ENCODE assay signal across 9 cellular contexts in the genomic region with DNA sequence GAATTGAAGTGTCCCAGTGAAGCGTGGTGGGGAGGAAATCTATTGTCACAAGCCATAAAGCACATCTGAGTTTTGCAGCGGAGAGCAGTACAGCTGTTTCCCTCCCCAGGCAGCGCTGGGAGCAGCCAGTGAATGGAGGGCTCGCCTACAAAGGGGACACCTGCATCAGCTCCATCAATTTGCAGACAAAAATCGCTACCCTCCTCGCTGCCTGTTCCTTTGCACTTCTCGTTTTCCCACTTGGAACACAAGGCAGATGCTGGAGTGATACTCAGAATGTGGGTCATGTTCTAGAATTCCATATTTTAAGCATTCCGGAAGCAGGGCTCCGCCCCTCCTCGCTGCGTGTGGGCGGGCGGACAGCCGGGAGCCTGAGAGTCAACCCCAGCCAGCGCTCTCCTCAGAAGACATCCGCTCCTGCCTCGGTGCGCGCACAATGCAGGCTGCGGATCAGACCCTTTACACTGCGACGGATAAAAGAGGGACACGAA.
DNase-seq lines count a peak whose midpoint lies in the region; ATAC-seq and TF ChIP-seq lines count a peak whose summit lies in the region.
"Had no signal": no experiment of that assay in that cellular context is flagged by ENCODE, and none has a peak within 500 bp of the region (broad histone marks: within the 10 kb centered on the region; RNA-seq: fewer than 3 reads in every experiment).

No MANE protein-coding gene starts in this region.

- no peaks in the 10 kb centered on the region for H4K20me1 ChIP-seq in mammary epithelial cell (ENCODE audit: insufficient read depth, low read length)

- H3K36me3 ChIP-seq in CD4-positive, alpha-beta memory T cell (ENCODE audit: insufficient read depth, low read length), result no peaks in the 10 kb centered on the region
- H3K36me3 ChIP-seq in mammary epithelial cell (ENCODE audit: insufficient read depth, low read length), result no peaks in the 10 kb centered on the region
- H3K36me3 ChIP-seq: HAP-1 had no signal

- ATAC-seq in GM21423 (IDR thresholded peaks at IDR 0.05; ENCODE audit: unreplicated experiment) (peak; percentile 87), memory B cell (ENCODE audit: low read depth) (peak; percentile 48), HG02588 (IDR thresholded peaks at IDR 0.05; ENCODE audit: unreplicated experiment) (no peak)

- dilution Hi-C loops in mammary epithelial cell (cut with HindIII; ENCODE audit: low sequenced_read_pairs), result no loop called here

- peaks cover 5 to 11% (median 9%) of the 10 kb centered on the region in 4 donors for H3K4me1 Mint-ChIP-seq in CD4-positive, alpha-beta memory T cell
- peaks cover 10% of the 10 kb centered on the region for H3K4me1 Mint-ChIP-seq in memory B cell

- H3K4me3 ChIP-seq in CD4-positive, alpha-beta memory T cell (ENCODE audit: low read length in 2 of 2), result peak overlapping the region in 1 of 2 donors; percentile 35
- H3K4me3 ChIP-seq in mammary epithelial cell (replicated peaks in 1 of 3; ENCODE audit: insufficient read depth in 1 of 3, low read depth in 2 of 3, low read length in 3 of 3), result peak overlapping the region in 2 of 3 experiments; percentile 11 to 26
- H3K4me3 ChIP-seq: HAP-1 had no signal

- H3K4me3 Mint-ChIP-seq in CD4-positive, alpha-beta memory T cell, result peak overlapping the region in 7 of 8 donors; percentile 61 to 86 (median 83)
- H3K4me3 Mint-ChIP-seq in memory B cell, result peak overlapping the region; percentile 79

- H3K79me2 ChIP-seq in mammary epithelial cell (ENCODE audit: insufficient read depth, low read length), result no peaks in the 10 kb centered on the region

- H3K9me3 ChIP-seq in CD4-positive, alpha-beta memory T cell (ENCODE audit: control insufficient read depth in 1 of 2, low read length in 2 of 2), result no peaks in the 10 kb centered on the region
- H3K9me3 ChIP-seq in mammary epithelial cell (replicated peaks; ENCODE audit: insufficient read depth, low read length), result no peaks in the 10 kb centered on the region
- H3K9me3 ChIP-seq: HAP-1 had no signal

- peak overlapping the region; percentile 52 for H3K4me2 ChIP-seq in mammary epithelial cell (ENCODE audit: insufficient read depth, low read depth, low read length)

- CTCF ChIA-PET in CD4-positive, alpha-beta memory T cell (lab: Charles Lee; ENCODE audit: partially characterized antibody), result interaction anchor here (0.7 to 0.9 kb wide), 2 partner anchors 30 to 31 kb away, joined by 3 read pairs; no protein-coding TSS in a partner anchor
- CTCF ChIA-PET in mammary epithelial cell (lab: Charles Lee; ENCODE audit: low non-redundant PET), result no interaction called here

- intact Hi-C loops in CD4-positive, alpha-beta memory T cell (cut with micrococcal nuclease), result no loop called here
- intact Hi-C loops in mammary epithelial cell (cut with micrococcal nuclease), result no loop called here

- no TSS peak for BruUV-seq in mammary epithelial cell (replicated peaks; lab: Mats Ljungman, UMichigan)

- no peak for TF ChIP-seq CTCF in mammary epithelial cell (conservative IDR thresholded peaks at IDR 0.05 in 1 of 2, IDR thresholded peaks at IDR 0.05 in 1 of 2; ENCODE audit: extremely low read depth in 1 of 2, insufficient read depth in 1 of 2, low read depth in 1 of 2, low read length in 2 of 2)

- POLR2A ChIA-PET in CD4-positive, alpha-beta memory T cell (lab: Charles Lee; ENCODE audit: partially characterized antibody), result interaction anchor here (1.3 kb wide), 1 partner anchor 17 kb away, joined by 7 read pairs; no protein-coding TSS in a partner anchor

- H3K36me3 Mint-ChIP-seq in CD4-positive, alpha-beta memory T cell, result peaks cover 0 to 9% of the 10 kb centered on the region in 2 donors
- peaks cover 16% of the 10 kb centered on the region for H3K36me3 Mint-ChIP-seq in memory B cell

- peak in 2 of 5 donors; percentile 5 to 11 for DNase-seq in CD4-positive, alpha-beta memory T cell
- DNase-seq in NCI-H1105 treated with DMSO at 0.1 percent for 48 hours (lab: John Stamatoyannopoulos, UW), result peak; percentile 51
- peak; percentile 3 for DNase-seq in mammary epithelial cell
- DNase-seq in memory B cell (ENCODE audit: low spot score in 2 of 2), result no peak
- no peak for DNase-seq in DMS53 treated with DMSO at 0.1 percent for 48 hours (lab: John Stamatoyannopoulos, UW; ENCODE audit: unreplicated experiment)
- no peak for DNase-seq in T1000 (lab: John Stamatoyannopoulos, UW)

- 12% methylated on average over 23 of the region's 23 CpGs for WGBS in mammary epithelial cell (ENCODE audit: low coverage, missing lambda C conversion rate)

- H3K9me3 Mint-ChIP-seq in CD4-positive, alpha-beta memory T cell, result peaks cover 0 to 2% (median 0%) of the 10 kb centered on the region in 8 donors
- H3K9me3 Mint-ChIP-seq in memory B cell, result no peaks in the 10 kb centered on the region

- no peaks in the 10 kb centered on the region for H3K27me3 Mint-ChIP-seq in CD4-positive, alpha-beta memory T cell
- no peaks in the 10 kb centered on the region for H3K27me3 Mint-ChIP-seq in memory B cell

- peak overlapping the region; percentile 64 for H2AFZ ChIP-seq in mammary epithelial cell (ENCODE audit: low read depth, low read length)

- no peak overlapping the region for H3K27ac ChIP-seq in CD4-positive, alpha-beta memory T cell (ENCODE audit: low read depth, low read length)
- no peak overlapping the region for H3K27ac ChIP-seq in mammary epithelial cell (ENCODE audit: insufficient read depth, low read depth, low read length)

- in situ Hi-C loops in mammary epithelial cell (cut with MboI; ENCODE audit: low sequenced_read_pairs in 2 of 2), result loop anchor here in 1 of 2 donors (25.0 kb wide), 1 partner anchor 618 kb away; no protein-coding TSS in a partner anchor

- peaks cover 10% of the 10 kb centered on the region for H3K4me1 ChIP-seq in CD4-positive, alpha-beta memory T cell (ENCODE audit: insufficient read depth, low read length)
- H3K4me1 ChIP-seq in mammary epithelial cell (ENCODE audit: insufficient read depth, low read length), result peaks cover 4% of the 10 kb centered on the region
- H3K4me1 ChIP-seq: HAP-1 had no signal

- H3K9ac ChIP-seq in mammary epithelial cell (ENCODE audit: insufficient read depth, low read length), result no peak overlapping the region

- peak overlapping the region in 1 of 7 donors; percentile 59 for H3K27ac Mint-ChIP-seq in CD4-positive, alpha-beta memory T cell
- no peak overlapping the region for H3K27ac Mint-ChIP-seq in memory B cell

- H3K27me3 ChIP-seq in CD4-positive, alpha-beta memory T cell (ENCODE audit: insufficient read depth, low read length), result no peaks in the 10 kb centered on the region
- H3K27me3 ChIP-seq in mammary epithelial cell (ENCODE audit: insufficient read depth, low read length), result no peaks in the 10 kb centered on the region

Comparison
In these comparisons a context has a peak if more than half of its experiments do, and no peak if none do; other contexts are left out.
1. DNase-seq: peak in NCI-H1105 treated with DMSO at 0.1 percent for 48 hours (single experiment) and mammary epithelial cell (single experiment); none in memory B cell (0 of 2), DMS53 treated with DMSO at 0.1 percent for 48 hours (single experiment) and T1000 (single experiment).